20 cellular contexts compared by ENCODE assay signal in genomic region chr4:120750152-120750525, GRCh38.
"Had no signal": no experiment of that assay in that cellular context is flagged by ENCODE, and none has a peak within 500 bp of the region (broad histone marks: within the 10 kb centered on the region; RNA-seq: fewer than 3 reads in every experiment).

No MANE protein-coding gene starts in this region.

- ATAC-seq: esophagus mucosa, left lobe of liver had no signal

- H3K36me3 ChIP-seq: right lobe of liver, transverse colon had no signal

- H3K4me3 ChIP-seq: dorsolateral prefrontal cortex, psoas muscle, right lobe of liver, spleen, testis, transverse colon had no signal

- H3K36me3 Mint-ChIP-seq: stimulated activated naive B cell treated with anti-CD40 and anti-IgM and Interleukin-4, amounts not matched to agents 10 μg/mL and 1 μg/mL and 100 μg/mL, for 72 hours had no signal

- H3K4me1 ChIP-seq: psoas muscle, right lobe of liver, spleen, testis, transverse colon had no signal

- H3K9me3 ChIP-seq: psoas muscle, right lobe of liver, testis, transverse colon had no signal

- H3K27me3 ChIP-seq: dorsolateral prefrontal cortex, right lobe of liver, spleen, testis, transverse colon had no signal

- H3K27ac ChIP-seq: dorsolateral prefrontal cortex, psoas muscle, right lobe of liver, testis had no signal

- DNase-seq: cortex of kidney; dorsolateral prefrontal cortex; effector CD8-positive, alpha-beta T cell; islet precursor cell; mammary epithelial cell; naive thymus-derived CD4-positive, alpha-beta T cell; nephron progenitor cell; psoas muscle; retina; right lobe of liver; spleen; stimulated activated CD4-positive, alpha-beta T cell treated with anti-CD3 and anti-CD28 coated beads, Interleukin-15, amount 100 ng/mL, for 24 hours; stimulated activated CD4-positive, alpha-beta T cell treated with anti-CD3 and anti-CD28 coated beads, Interleukin-1b, Interleukin-23, amount 100 ng/mL, for 48 hours; stimulated activated CD4-positive, alpha-beta T cell treated with anti-CD3 and anti-CD28 coated beads, Interleukin-4, amount 100 ng/mL, for 24 hours; stimulated activated naive B cell treated with anti-CD40 and anti-IgM and Interleukin-4, amounts not matched to agents 10 μg/mL and 1 μg/mL and 100 μg/mL, for 72 hours; testis had no signal

- H3K4me1 Mint-ChIP-seq: naive thymus-derived CD4-positive, alpha-beta T cell; nephron progenitor cell; stimulated activated naive B cell treated with anti-CD40 and anti-IgM and Interleukin-4, amounts not matched to agents 10 μg/mL and 1 μg/mL and 100 μg/mL, for 72 hours had no signal

- H3K27ac Mint-ChIP-seq: naive thymus-derived CD4-positive, alpha-beta T cell; nephron progenitor cell; stimulated activated naive B cell treated with anti-CD40 and anti-IgM and Interleukin-4, amounts not matched to agents 10 μg/mL and 1 μg/mL and 100 μg/mL, for 72 hours; stimulated activated naive CD8-positive, alpha-beta T cell treated with anti-CD3 and anti-CD28 coated beads, Interleukin-15, amount 100 ng/mL, for 72 hours had no signal

- H3K27me3 Mint-ChIP-seq: naive thymus-derived CD4-positive, alpha-beta T cell; stimulated activated naive B cell treated with anti-CD40 and anti-IgM and Interleukin-4, amounts not matched to agents 10 μg/mL and 1 μg/mL and 100 μg/mL, for 72 hours; stimulated activated naive CD8-positive, alpha-beta T cell treated with anti-CD3 and anti-CD28 coated beads, Interleukin-15, amount 100 ng/mL, for 72 hours had no signal

- H3K4me3 Mint-ChIP-seq: naive thymus-derived CD4-positive, alpha-beta T cell; nephron progenitor cell; stimulated activated naive B cell treated with anti-CD40 and anti-IgM and Interleukin-4, amounts not matched to agents 10 μg/mL and 1 μg/mL and 100 μg/mL, for 72 hours; stimulated activated naive CD8-positive, alpha-beta T cell treated with anti-CD3 and anti-CD28 coated beads, Interleukin-15, amount 100 ng/mL, for 72 hours had no signal
